ENCODE assay signal across 16 cellular contexts in genomic region chr15:65695073-65695472, GRCh38.
DNase-seq lines count a peak whose midpoint lies in the region; ATAC-seq, FAIRE-seq and TF ChIP-seq lines count a peak whose summit lies in the region.
"Had no signal": no experiment of that assay in that cellular context is flagged by ENCODE, and none has a peak within 500 bp of the region (broad histone marks: within the 10 kb centered on the region; RNA-seq: fewer than 3 reads in every experiment).

No MANE protein-coding gene starts in this region.

- H3K4me1 ChIP-seq in stomach smooth muscle (ENCODE audit: control insufficient read depth, insufficient read depth, low read length) (no peaks in the 10 kb centered on the region), HepG2 (ENCODE audit: insufficient read depth, low read length) (no peaks in the 10 kb centered on the region)
- H3K4me1 ChIP-seq: HAP-1 had no signal

- H3K27ac ChIP-seq in SU-DHL-6 (ENCODE audit: low read depth, low read length) (0 out of 2 replicates have a peak overlapping the region, but pooled peaks have one; percentile 9), stomach smooth muscle (ENCODE audit: low read length) (peak overlapping the region; percentile 42), HepG2 (ENCODE audit: extremely low read length, insufficient read depth, low read length) (no peak overlapping the region)
- H3K27ac ChIP-seq: C4-2B, GM23248 had no signal

- DNase-seq in GM12891 (ENCODE audit: insufficient read length, low spot score) (no peak), HepG2 (ENCODE audit: low spot score) (no peak), NCI-H2227 treated with DMSO at 0.1 percent for 48 hours (lab: John Stamatoyannopoulos, UW) (no peak)
- DNase-seq: AML-193; CD4-positive, alpha-beta T cell; DMS153; DMS79; GF-D8; GM23248 had no signal

- H3K4me3 ChIP-seq in SU-DHL-6 (ENCODE audit: insufficient read depth, low read length, poor library complexity, severe bottlenecking) (no peak overlapping the region), stomach smooth muscle (ENCODE audit: low read length in 2 of 2) (no peak overlapping the region), HepG2 (replicated peaks in 1 of 3; ENCODE audit: insufficient read depth in 1 of 3, low read depth in 2 of 3, low read length in 3 of 3) (no peak overlapping the region)
- H3K4me3 ChIP-seq: GM23248, HAP-1 had no signal

- CTCF ChIA-PET in HepG2 (lab: Yijun Ruan, JAX; ENCODE audit: low intra/inter-chr PET ratio, low total read pairs) = no interaction called here

- H2AFZ ChIP-seq in SU-DHL-6 (ENCODE audit: low read depth, low read length, severe bottlenecking) (no peak overlapping the region), HepG2 (ENCODE audit: low read length) (no peak overlapping the region)
- H2AFZ ChIP-seq: GM23248 had no signal

- H3K79me2 ChIP-seq in SU-DHL-6 (ENCODE audit: insufficient read depth, low read length) (peaks cover 4% of the 10 kb centered on the region; the same call in 1 of the 2 replicates), HepG2 (ENCODE audit: insufficient read depth, low read length) (no peaks in the 10 kb centered on the region)

- TF ChIP-seq POLR2A in GM12891 (IDR thresholded peaks at IDR 0.05; ENCODE audit: low read depth, low read length) (no peak), HepG2 (IDR thresholded peaks at IDR 0.05; ENCODE audit: insufficient read depth in 1 of 2, low read depth in 2 of 2, low read length in 2 of 2) (no peak)

- H3K36me3 ChIP-seq in SU-DHL-6 (ENCODE audit: low read length) (peaks cover 85% of the 10 kb centered on the region), stomach smooth muscle (ENCODE audit: control insufficient read depth in 2 of 2, insufficient read depth in 2 of 2, low read length in 2 of 2) (peaks cover 7 to 18% of the 10 kb centered on the region in 2 donors), HepG2 (replicated peaks in 1 of 2; ENCODE audit: control insufficient read depth in 1 of 2, insufficient read depth in 2 of 2, low read length in 2 of 2) (peaks cover 8 to 49% of the 10 kb centered on the region in 2 experiments; a peak in 4 of 5 replicates)
- H3K36me3 ChIP-seq: HAP-1 had no signal

- FAIRE-seq in GM12891 (lab: Jason Lieb, UNC) = peak; percentile 62
- FAIRE-seq in endometrium (lab: Jason Lieb, UNC) = peak; percentile 35
- no peak for FAIRE-seq in HepG2 (lab: Jason Lieb, UNC)
- FAIRE-seq: A204.1 had no signal

- ATAC-seq in GM19455 (IDR thresholded peaks at IDR 0.05; ENCODE audit: unreplicated experiment) (no peak), HepG2 (no peak)

- H3K9me2 ChIP-seq in SU-DHL-6 (replicated peaks; ENCODE audit: insufficient read depth, low read length) = no peaks in the 10 kb centered on the region

- H3F3A ChIP-seq in SU-DHL-6 (ENCODE audit: insufficient read depth) = peaks cover 34% of the 10 kb centered on the region

- WGBS in HepG2 (ENCODE audit: low lambda C conversion rate) = 93% methylated on average over 2 of the region's 2 CpGs

- in situ Hi-C loops in HepG2 (cut with HindIII; ENCODE audit: extremely low pct_ligation_motif_present, low pct_unique_long_range_greater_than_20kb) = no loop called here

- H3K27me3 ChIP-seq in SU-DHL-6 (ENCODE audit: low read length) = no peaks in the 10 kb centered on the region
- H3K27me3 ChIP-seq in stomach smooth muscle (ENCODE audit: control insufficient read depth in 1 of 2, insufficient read depth in 2 of 2, low read length in 2 of 2) = no peaks in the 10 kb centered on the region
- no peaks in the 10 kb centered on the region for H3K27me3 ChIP-seq in HepG2 (ENCODE audit: control insufficient read depth in 1 of 2, insufficient read depth in 2 of 2, low read length in 2 of 2)

- POLR2A ChIA-PET in HepG2 (lab: Yijun Ruan, JAX) = no interaction called here

- H3K4me2 ChIP-seq in SU-DHL-6 (ENCODE audit: low read depth, low read length, poor library complexity, severe bottlenecking) = no peak overlapping the region
- no peak overlapping the region for H3K4me2 ChIP-seq in HepG2 (ENCODE audit: low read depth, low read length)

- TF ChIP-seq EP300 in HepG2 (IDR thresholded peaks at IDR 0.05; ENCODE audit: low read depth in 2 of 2, low read length in 2 of 2) = no peak
- TF ChIP-seq EP300 in HepG2 (CRISPR knock-in tag; IDR thresholded peaks at IDR 0.05; ENCODE audit: borderline replicate concordance) = no peak

- H3K9ac ChIP-seq in SU-DHL-6 (ENCODE audit: low read length) = no peak overlapping the region
- H3K9ac ChIP-seq in stomach smooth muscle (ENCODE audit: low read length in 2 of 2) = no peak overlapping the region
- no peak overlapping the region for H3K9ac ChIP-seq in HepG2 (ENCODE audit: insufficient read depth, low read depth, low read length)
- H3K9ac ChIP-seq: GM23248 had no signal

- intact Hi-C loops in HepG2 (cut with micrococcal nuclease; ENCODE audit: unreplicated experiment) = no loop called here

- no peak for TF ChIP-seq RAD21 in HepG2 (CRISPR knock-in tag; IDR thresholded peaks at IDR 0.05)

- TF ChIP-seq CTCF in SU-DHL-6 (IDR thresholded peaks at IDR 0.05; ENCODE audit: insufficient read depth, low read length, poor library complexity, severe bottlenecking) (no peak), HepG2 (CRISPR knock-in tag; IDR thresholded peaks at IDR 0.05) (no peak)

- no peaks in the 10 kb centered on the region for H3K9me3 ChIP-seq in SU-DHL-6 (ENCODE audit: insufficient read depth, low read length)
- no peaks in the 10 kb centered on the region for H3K9me3 ChIP-seq in stomach smooth muscle (ENCODE audit: control insufficient read depth in 2 of 2, low read length in 2 of 2)
- no peaks in the 10 kb centered on the region for H3K9me3 ChIP-seq in HepG2 (ENCODE audit: low read length)
- H3K9me3 ChIP-seq: HAP-1 had no signal

- no TSS peak for BruUV-seq in HepG2 (replicated peaks; lab: Mats Ljungman, UMichigan)

- no peaks in the 10 kb centered on the region for H4K20me1 ChIP-seq in SU-DHL-6 (ENCODE audit: low read depth, low read length)
- no peaks in the 10 kb centered on the region for H4K20me1 ChIP-seq in HepG2 (ENCODE audit: insufficient read depth, low read length)

TF ChIP-seq in GM12891, 5 proteins besides CTCF, POLR2A, EP300 and RAD21:
- TF ChIP-seq POU2F2 (IDR thresholded peaks at IDR 0.05; ENCODE audit: low read depth, low read length) (no peak), POLR2AphosphoS5 (IDR thresholded peaks at IDR 0.05; ENCODE audit: low read depth, low read length) (no peak), SPI1 (IDR thresholded peaks at IDR 0.05; ENCODE audit: low read depth, low read length) (no peak), TAF1 (IDR thresholded peaks at IDR 0.05; ENCODE audit: low read depth, low read length) (no peak), PAX5 (IDR thresholded peaks at IDR 0.05; ENCODE audit: insufficient read depth, low read length, severe bottlenecking) (no peak)

TF ChIP-seq in HepG2, 621 proteins besides CTCF, POLR2A, EP300 and RAD21 (continues in another document):
- TF ChIP-seq ZNF44 (CRISPR knock-in tag; IDR thresholded peaks at IDR 0.05) = no peak
- TF ChIP-seq, protein P1, sequence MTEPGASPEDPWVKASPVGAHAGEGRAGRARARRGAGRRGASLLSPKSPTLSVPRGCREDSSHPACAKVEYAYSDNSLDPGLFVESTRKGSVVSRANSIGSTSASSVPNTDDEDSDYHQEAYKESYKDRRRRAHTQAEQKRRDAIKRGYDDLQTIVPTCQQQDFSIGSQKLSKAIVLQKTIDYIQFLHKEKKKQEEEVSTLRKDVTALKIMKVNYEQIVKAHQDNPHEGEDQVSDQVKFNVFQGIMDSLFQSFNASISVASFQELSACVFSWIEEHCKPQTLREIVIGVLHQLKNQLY (CRISPR knock-in tag; IDR thresholded peaks at IDR 0.05) = no peak
- no peak for TF ChIP-seq NKX3-1 (CRISPR knock-in tag; IDR thresholded peaks at IDR 0.05)
- no peak for TF ChIP-seq CREB3 (CRISPR knock-in tag; IDR thresholded peaks at IDR 0.05)
- TF ChIP-seq PAX8 (CRISPR knock-in tag; IDR thresholded peaks at IDR 0.05; ENCODE audit: borderline replicate concordance) = no peak
- no peak for TF ChIP-seq ZNF430 (CRISPR knock-in tag; IDR thresholded peaks at IDR 0.05)
- TF ChIP-seq CENPX (CRISPR knock-in tag; IDR thresholded peaks at IDR 0.05) = no peak
- TF ChIP-seq ZBTB46 (CRISPR knock-in tag; IDR thresholded peaks at IDR 0.05; ENCODE audit: borderline replicate concordance) = no peak
- TF ChIP-seq, protein P2, sequence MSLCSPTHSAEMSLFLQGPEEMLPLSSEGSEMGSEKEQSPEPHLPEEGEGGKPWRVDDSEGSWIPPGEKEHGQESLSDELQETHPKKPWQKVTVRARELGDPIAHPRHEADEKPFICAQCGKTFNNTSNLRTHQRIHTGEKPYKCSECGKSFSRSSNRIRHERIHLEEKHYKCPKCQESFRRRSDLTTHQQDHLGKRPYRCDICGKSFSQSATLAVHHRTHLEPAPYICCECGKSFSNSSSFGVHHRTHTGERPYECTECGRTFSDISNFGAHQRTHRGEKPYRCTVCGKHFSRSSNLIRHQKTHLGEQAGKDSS (CRISPR knock-in tag; IDR thresholded peaks at IDR 0.05; ENCODE audit: borderline replicate concordance, low read depth) = no peak
- TF ChIP-seq CCDC6 (CRISPR knock-in tag; IDR thresholded peaks at IDR 0.05) = no peak
- no peak for TF ChIP-seq ZNF674 (CRISPR knock-in tag; IDR thresholded peaks at IDR 0.05; ENCODE audit: low read depth)
- no peak for TF ChIP-seq ZSCAN12 (CRISPR knock-in tag; IDR thresholded peaks at IDR 0.05)
- no peak for TF ChIP-seq FIP1L1 (IDR thresholded peaks at IDR 0.05; ENCODE audit: borderline replicate concordance, insufficient read depth, low read depth, low read length)
